Comparison of ENCODE assay signal across 16 cellular contexts in the genomic region with DNA sequence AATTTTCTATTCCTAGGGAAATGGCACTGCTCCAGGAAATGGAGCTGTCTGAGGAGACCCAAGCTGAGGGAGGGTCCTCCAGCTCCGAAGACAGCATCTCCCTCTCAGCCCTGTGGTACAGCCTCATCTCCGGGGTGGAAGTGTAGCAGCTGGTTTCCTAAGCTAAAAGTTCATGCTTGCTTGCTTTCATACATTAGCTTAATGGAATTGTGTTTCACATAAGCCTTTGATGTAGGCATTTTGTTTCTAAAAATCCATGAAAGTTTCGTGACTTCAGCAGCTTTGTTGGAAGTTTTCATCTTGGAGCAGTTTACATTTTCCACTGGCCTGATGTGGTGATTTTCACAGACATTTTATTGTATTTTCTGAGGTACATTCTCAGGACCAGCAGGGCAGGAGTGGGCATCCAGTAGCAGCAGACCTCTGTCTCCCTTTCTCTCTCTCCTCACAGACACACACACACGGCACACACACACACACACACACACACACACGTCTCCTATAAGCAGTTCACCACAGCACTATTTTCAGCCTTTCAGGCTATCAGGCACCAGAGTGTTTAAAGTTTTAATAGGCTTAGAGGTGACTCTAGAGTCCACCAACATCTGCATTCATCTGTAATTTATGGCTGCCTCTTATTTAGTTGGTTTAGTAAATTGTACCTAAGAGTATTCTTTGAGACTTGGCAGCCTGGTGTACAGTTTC.
A peak's percentile ranks its signal among the peaks of the same experiment; 100 is the strongest.
DNase-seq lines count a peak whose midpoint lies in the region; ATAC-seq and TF ChIP-seq lines count a peak whose summit lies in the region.
"Had no signal": no experiment of that assay in that cellular context is flagged by ENCODE, and none has a peak within 500 bp of the region (broad histone marks: within the 10 kb centered on the region; RNA-seq: fewer than 3 reads in every experiment).

No MANE protein-coding gene starts in this region.

- no peaks in the 10 kb centered on the region for H4K20me1 ChIP-seq in GM23248 (ENCODE audit: insufficient read depth)

- H3K4me1 ChIP-seq in GM23248 (ENCODE audit: insufficient read depth) (peaks cover 8% of the 10 kb centered on the region), mesendoderm (ENCODE audit: control insufficient read depth, low read depth, low read length) (no peaks in the 10 kb centered on the region)

- H3K9me2 ChIP-seq in GM23248 (ENCODE audit: insufficient read depth), result no peaks in the 10 kb centered on the region

- H3K27me3 ChIP-seq in GM23248 (replicated peaks; ENCODE audit: insufficient read depth), result no peaks in the 10 kb centered on the region
- H3K27me3 ChIP-seq in mesendoderm (ENCODE audit: insufficient read depth, low read length, poor library complexity), result no peaks in the 10 kb centered on the region

- H3K79me2 ChIP-seq in GM23248 (ENCODE audit: insufficient read depth) (no peaks in the 10 kb centered on the region), mesendoderm (ENCODE audit: control insufficient read depth, insufficient read depth, low read length) (no peaks in the 10 kb centered on the region)

- no peak overlapping the region for H3K56ac ChIP-seq in mesendoderm (ENCODE audit: low read length)

- H4K8ac ChIP-seq in mesendoderm (ENCODE audit: low read depth, low read length), result no peak overlapping the region

- no peaks in the 10 kb centered on the region for H3K9me3 Mint-ChIP-seq in brain

- 47 to 51% methylated on average over 5 of the region's 5 CpGs for WGBS in GM23248 (ENCODE audit: low coverage in 1 of 2, low lambda C conversion rate in 2 of 2, missing lambda C conversion rate in 2 of 2), 2 experiments
- WGBS in mesendoderm (ENCODE audit: extremely low coverage, insufficient coverage, low lambda C conversion rate), result no CpG with 5 or more reads among the region's 5 CpGs

- no peak overlapping the region for H2BK120ac ChIP-seq in mesendoderm (ENCODE audit: low read depth, low read length)

- H3K36me3 Mint-ChIP-seq in brain, result no peaks in the 10 kb centered on the region

- DNase-seq in GM23248 (no peak), iPS-NIHi7 (ENCODE audit: extremely low spot score) (peak; percentile 2), sciatic nerve (ENCODE audit: low spot score) (no peak), occipital lobe (lab: John Stamatoyannopoulos, UW) (no peak), mesendoderm (no peak), DMS 273 (lab: John Stamatoyannopoulos, UW; ENCODE audit: unreplicated experiment) (no peak)
- DNase-seq: AML-193; NCI-H146; NCI-H226; NCI-H526; NK-92 treated with Interleukin-12 subunit alpha and Interleukin-12 subunit beta, amount 100 ng/mL, for 24 hours; OCI-M1; RPMI8226 had no signal

- H3K79me1 ChIP-seq in mesendoderm (ENCODE audit: low read length), result no peaks in the 10 kb centered on the region

- intact Hi-C loops in sciatic nerve (cut with DNase I), result no loop called here

- no peak overlapping the region for H3K27ac ChIP-seq in GM23248
- H3K27ac ChIP-seq in mesendoderm (ENCODE audit: low read depth, low read length), result no peak overlapping the region
- H3K27ac ChIP-seq: HL-60 had no signal

- in situ Hi-C loops in GM23248 (cut with MboI), result no loop called here

- H3K9ac ChIP-seq in GM23248, result no peak overlapping the region
- H3K9ac ChIP-seq in mesendoderm (ENCODE audit: low read length), result no peak overlapping the region

- no peak overlapping the region for H3K23ac ChIP-seq in mesendoderm (ENCODE audit: low read length)

- H3K27me3 Mint-ChIP-seq in brain, result no peaks in the 10 kb centered on the region

- H3K4me3 Mint-ChIP-seq in brain, result peak overlapping the region in 1 of 5 experiments; percentile 58

- H3K36me3 ChIP-seq in GM23248 (ENCODE audit: low read depth), result no peaks in the 10 kb centered on the region
- no peaks in the 10 kb centered on the region for H3K36me3 ChIP-seq in mesendoderm (ENCODE audit: control insufficient read depth, insufficient read depth, low read length)

- H2AK5ac ChIP-seq in mesendoderm (ENCODE audit: low read length), result no peak overlapping the region

- no peak overlapping the region for H3K4ac ChIP-seq in mesendoderm (ENCODE audit: low read depth, low read length)

- H2AFZ ChIP-seq in GM23248, result 0 out of 2 replicates have a peak overlapping the region, but pooled peaks have one; percentile 34

- peak overlapping the region in 3 of 5 experiments; percentile 15 to 95 (median 88) for H3K27ac Mint-ChIP-seq in brain

- H3K9me3 ChIP-seq in GM23248 (ENCODE audit: low read depth), result no peaks in the 10 kb centered on the region

- no peak overlapping the region for H3K18ac ChIP-seq in mesendoderm (ENCODE audit: low read length)

- H3K4me1 Mint-ChIP-seq in brain, result peaks cover 18% of the 10 kb centered on the region

- peak; percentile 21 for ATAC-seq in sciatic nerve
- no peak for ATAC-seq in GM21737 (IDR thresholded peaks at IDR 0.05; ENCODE audit: unreplicated experiment)

- no peak for TF ChIP-seq CTCF in brain (conservative IDR thresholded peaks at IDR 0.05)

- no peak overlapping the region for H2BK15ac ChIP-seq in mesendoderm (replicated peaks; ENCODE audit: low read depth)

- H2BK5ac ChIP-seq in mesendoderm (ENCODE audit: low read length), result no peak overlapping the region

- H3K4me3 ChIP-seq in GM23248, result no peak overlapping the region
- no peak overlapping the region for H3K4me3 ChIP-seq in mesendoderm (ENCODE audit: low read length)

- H3F3A ChIP-seq in GM23248 (ENCODE audit: insufficient read depth), result no peaks in the 10 kb centered on the region

- H3K4me2 ChIP-seq in GM23248 (ENCODE audit: unreplicated experiment) (no peak overlapping the region), mesendoderm (ENCODE audit: low read length) (no peak overlapping the region)

- H4K5ac ChIP-seq in mesendoderm (ENCODE audit: low read length), result no peak overlapping the region
